In the genomic region with DNA sequence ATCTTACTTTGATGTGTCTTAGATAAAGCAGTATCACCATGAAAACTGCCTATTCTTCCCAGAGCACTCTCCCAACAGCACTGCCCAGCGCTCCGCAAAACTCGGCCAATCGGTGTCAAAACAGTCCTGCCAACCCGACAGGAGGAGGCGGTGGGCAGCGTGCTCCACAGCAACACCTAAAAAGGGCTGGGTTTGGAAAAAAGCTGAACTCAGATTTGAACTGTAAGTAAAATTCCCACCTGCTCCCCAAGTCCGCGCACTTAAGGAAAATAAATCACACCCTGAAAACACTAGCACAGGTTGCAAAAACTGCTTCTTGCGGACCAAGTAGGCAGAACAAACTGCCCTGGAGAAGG, we compare ENCODE assay signal across 8 cellular contexts. TPM values are rescaled to one million over a fixed set of nuclear protein-coding genes. Genes with fewer than 3 reads are reported as not detected.
DNase-seq lines count a peak whose midpoint lies in the region; TF ChIP-seq lines count a peak whose summit lies in the region.

No MANE protein-coding gene starts in this region.

- peaks cover 32 to 35% of the 10 kb centered on the region in 2 experiments for H3K4me1 Mint-ChIP-seq in H9
- peaks cover 31% of the 10 kb centered on the region for H3K4me1 Mint-ChIP-seq in activated naive CD8-positive, alpha-beta T cell treated with anti-CD3 and anti-CD28 coated beads for 36 hours

- no peaks in the 10 kb centered on the region for H3K27me3 Mint-ChIP-seq in H9 (ENCODE audit: low read depth)
- peaks cover 2% of the 10 kb centered on the region for H3K27me3 Mint-ChIP-seq in activated naive CD8-positive, alpha-beta T cell treated with anti-CD3 and anti-CD28 coated beads for 36 hours

- H3K4ac ChIP-seq in H9 (ENCODE audit: low read depth, low read length) = no peak overlapping the region

- DNase-seq in NCI-H345 (lab: John Stamatoyannopoulos, UW) (peak; percentile 28), NCI-H345 treated with DMSO at 0.1 percent for 48 hours (lab: John Stamatoyannopoulos, UW; ENCODE audit: unreplicated experiment) (no peak), H9 (peak; percentile 67), NCI-H146 treated with DMSO at 0.1 percent for 48 hours (lab: John Stamatoyannopoulos, UW; ENCODE audit: unreplicated experiment) (peak; percentile 51), left ventricle myocardium inferior (no peak), epidermal melanocyte (ENCODE audit: insufficient read length, low spot score) (no peak)
- peak; percentile 6 for DNase-seq in activated naive CD8-positive, alpha-beta T cell treated with anti-CD3 and anti-CD28 coated beads for 36 hours

- peak overlapping the region; percentile 64 for H3K18ac ChIP-seq in H9 (ENCODE audit: insufficient read length, low read depth, low read length)

- no peak overlapping the region for H3K23ac ChIP-seq in H9 (ENCODE audit: insufficient read length, low read depth, low read length)

- H3K27ac ChIP-seq in H9 (ENCODE audit: insufficient read length, low read depth, low read length) = no peak overlapping the region
- H3K27ac ChIP-seq in left ventricle myocardium inferior (replicated peaks) = peak overlapping the region; percentile 70
- peak overlapping the region; percentile 66 for H3K27ac ChIP-seq in parathyroid adenoma

- H2BK12ac ChIP-seq in H9 (ENCODE audit: insufficient read length, low read depth, low read length) = no peak overlapping the region

- H3K14ac ChIP-seq in H9 (ENCODE audit: insufficient read depth, low read length) = peak overlapping the region; percentile 90; the same call in 1 of the 2 replicates

- TF ChIP-seq CTCF in H9 (conservative IDR thresholded peaks at IDR 0.05) (no peak), left ventricle myocardium inferior (IDR thresholded peaks at IDR 0.05; ENCODE audit: borderline replicate concordance) (no peak), parathyroid adenoma (IDR thresholded peaks at IDR 0.05) (peak; percentile 8)

- no peak overlapping the region for H2BK5ac ChIP-seq in H9 (ENCODE audit: insufficient read length, low read length)

- H3K36me3 ChIP-seq in left ventricle myocardium inferior = peaks cover 2% of the 10 kb centered on the region
- H3K36me3 ChIP-seq in parathyroid adenoma (ENCODE audit: control insufficient read depth, insufficient read depth, low read length) = no peaks in the 10 kb centered on the region

- no peak overlapping the region for H2AFZ ChIP-seq in H9 (ENCODE audit: low read length)
- peak overlapping the region; percentile 93 for H2AFZ ChIP-seq in parathyroid adenoma

- H3K9me3 ChIP-seq in H9 (ENCODE audit: control insufficient read depth, low read depth, low read length) (no peaks in the 10 kb centered on the region), left ventricle myocardium inferior (replicated peaks) (no peaks in the 10 kb centered on the region), parathyroid adenoma (ENCODE audit: control insufficient read depth, low read length) (no peaks in the 10 kb centered on the region)

- no peak overlapping the region for H4K8ac ChIP-seq in H9 (replicated peaks; ENCODE audit: insufficient read length, low read depth, low read length)

- no peak overlapping the region for H4K5ac ChIP-seq in H9 (ENCODE audit: insufficient read length, low read depth, low read length)

- H3K4me3 ChIP-seq in left ventricle myocardium inferior (peak overlapping the region; percentile 97), parathyroid adenoma (ENCODE audit: low read depth, low read length) (peak overlapping the region; percentile 91)

- H3K4me2 ChIP-seq in H9 (ENCODE audit: insufficient read depth, insufficient read length, low read length) (peak overlapping the region; percentile 77), parathyroid adenoma (ENCODE audit: low read length) (peak overlapping the region; percentile 94)

- H3K9me3 Mint-ChIP-seq in H9 = no peaks in the 10 kb centered on the region
- H3K9me3 Mint-ChIP-seq in activated naive CD8-positive, alpha-beta T cell treated with anti-CD3 and anti-CD28 coated beads for 36 hours = no peaks in the 10 kb centered on the region

- no peak overlapping the region for H2BK15ac ChIP-seq in H9 (ENCODE audit: low read depth, low read length)

- intact Hi-C loops in left ventricle myocardium inferior (cut with micrococcal nuclease) = no loop called here

- H3K9ac ChIP-seq in H9 (ENCODE audit: extremely low read depth, insufficient read length, low read length) (peak overlapping the region; percentile 64), parathyroid adenoma (peak overlapping the region; percentile 58)

- no peak overlapping the region for H2BK20ac ChIP-seq in H9 (ENCODE audit: low read depth, low read length, poor library complexity, severe bottlenecking)

- no peak overlapping the region for H4K91ac ChIP-seq in H9 (ENCODE audit: insufficient read length, low read depth, low read length)

- H3K56ac ChIP-seq in H9 (ENCODE audit: insufficient read length, low read depth, low read length) = no peak overlapping the region

- H3T11ph ChIP-seq in H9 (ENCODE audit: low read length) = no peak overlapping the region

- H3K4me1 ChIP-seq in H9 (ENCODE audit: insufficient read depth, low read length) = no peaks in the 10 kb centered on the region
- H3K4me1 ChIP-seq in left ventricle myocardium inferior = peaks cover 54% of the 10 kb centered on the region
- peaks cover 18% of the 10 kb centered on the region for H3K4me1 ChIP-seq in parathyroid adenoma

- peak overlapping the region; percentile 89 to 93 for H3K4me3 Mint-ChIP-seq in H9
- peak overlapping the region; percentile 88 for H3K4me3 Mint-ChIP-seq in activated naive CD8-positive, alpha-beta T cell treated with anti-CD3 and anti-CD28 coated beads for 36 hours

- H2BK120ac ChIP-seq in H9 (ENCODE audit: low read depth, low read length, poor library complexity, severe bottlenecking) = no peak overlapping the region

- WGBS in H9 (ENCODE audit: extremely low coverage, insufficient read length, low lambda C conversion rate) = no CpG with 5 or more reads among the region's 10 CpGs

- no peaks in the 10 kb centered on the region for H4K20me1 ChIP-seq in H9 (ENCODE audit: control insufficient read depth, insufficient read depth, insufficient read length)

- no peak overlapping the region for H2AK5ac ChIP-seq in H9 (ENCODE audit: insufficient read length, low read length)

- no peaks in the 10 kb centered on the region for H3K27me3 ChIP-seq in H9 (ENCODE audit: insufficient read depth, low read length)
- no peaks in the 10 kb centered on the region for H3K27me3 ChIP-seq in left ventricle myocardium inferior (ENCODE audit: low read depth)
- H3K27me3 ChIP-seq in parathyroid adenoma (ENCODE audit: control insufficient read depth, insufficient read depth, low read length) = no peaks in the 10 kb centered on the region

- H3K23me2 ChIP-seq in H9 (ENCODE audit: insufficient read length, low read depth, low read length, poor library complexity, severe bottlenecking) = peaks cover 10% of the 10 kb centered on the region

- H3K79me2 ChIP-seq in H9 (ENCODE audit: insufficient read depth, low read length) = peaks cover 2% of the 10 kb centered on the region; the same call in 1 of the 2 replicates
- H3K79me2 ChIP-seq in parathyroid adenoma = no peaks in the 10 kb centered on the region

- peak overlapping the region; percentile 59 to 86 (median 76); a peak in 4 of 7 replicates for H3K27ac Mint-ChIP-seq in H9
- H3K27ac Mint-ChIP-seq in activated naive CD8-positive, alpha-beta T cell treated with anti-CD3 and anti-CD28 coated beads for 36 hours = peak overlapping the region; percentile 80

- H3K36me3 Mint-ChIP-seq in H9 (ENCODE audit: insufficient read depth in 1 of 3, low read depth in 3 of 3) = no peaks in the 10 kb centered on the region
- H3K36me3 Mint-ChIP-seq in activated naive CD8-positive, alpha-beta T cell treated with anti-CD3 and anti-CD28 coated beads for 36 hours = peaks cover 5% of the 10 kb centered on the region

- no peaks in the 10 kb centered on the region for H3K79me1 ChIP-seq in H9 (ENCODE audit: insufficient read depth, low read depth, low read length, poor library complexity, severe bottlenecking)

RNA-seq across cellular contexts. Expression of gene IPO8, which starts 0.7 kb away (rescaled TPM):
- 47.2 and 48.0 TPM in 2 replicates for total RNA-seq in H9 (2021)
- 10 to 100 TPM; 45.3 to 45.7 TPM for total RNA-seq in activated naive CD8-positive, alpha-beta T cell treated with anti-CD3 and anti-CD28 coated beads for 36 hours
- total RNA-seq in left ventricle myocardium inferior = 25.2 TPM

RNA-seq across cellular contexts. Expression of gene CAPRIN2, which starts 59.8 kb away (rescaled TPM):
- 123 and 130 TPM in 2 replicates for total RNA-seq in H9 (2021)
- 1 to 10 TPM; 6.7 to 8.6 TPM for total RNA-seq in activated naive CD8-positive, alpha-beta T cell treated with anti-CD3 and anti-CD28 coated beads for 36 hours
- 27.5 TPM for total RNA-seq in left ventricle myocardium inferior

Comparison
In these comparisons a context has a peak if more than half of its experiments do, and no peak if none do; other contexts are left out.
1. DNase-seq: peak in NCI-H345 (single experiment), H9 (single experiment), NCI-H146 treated with DMSO at 0.1 percent for 48 hours (single experiment) and activated naive CD8-positive, alpha-beta T cell treated with anti-CD3 and anti-CD28 coated beads for 36 hours (single experiment); none in NCI-H345 treated with DMSO at 0.1 percent for 48 hours (single experiment), left ventricle myocardium inferior (single experiment) and epidermal melanocyte (single experiment).